Comparison of ENCODE assay signal across 8 cellular contexts in the genomic region with DNA sequence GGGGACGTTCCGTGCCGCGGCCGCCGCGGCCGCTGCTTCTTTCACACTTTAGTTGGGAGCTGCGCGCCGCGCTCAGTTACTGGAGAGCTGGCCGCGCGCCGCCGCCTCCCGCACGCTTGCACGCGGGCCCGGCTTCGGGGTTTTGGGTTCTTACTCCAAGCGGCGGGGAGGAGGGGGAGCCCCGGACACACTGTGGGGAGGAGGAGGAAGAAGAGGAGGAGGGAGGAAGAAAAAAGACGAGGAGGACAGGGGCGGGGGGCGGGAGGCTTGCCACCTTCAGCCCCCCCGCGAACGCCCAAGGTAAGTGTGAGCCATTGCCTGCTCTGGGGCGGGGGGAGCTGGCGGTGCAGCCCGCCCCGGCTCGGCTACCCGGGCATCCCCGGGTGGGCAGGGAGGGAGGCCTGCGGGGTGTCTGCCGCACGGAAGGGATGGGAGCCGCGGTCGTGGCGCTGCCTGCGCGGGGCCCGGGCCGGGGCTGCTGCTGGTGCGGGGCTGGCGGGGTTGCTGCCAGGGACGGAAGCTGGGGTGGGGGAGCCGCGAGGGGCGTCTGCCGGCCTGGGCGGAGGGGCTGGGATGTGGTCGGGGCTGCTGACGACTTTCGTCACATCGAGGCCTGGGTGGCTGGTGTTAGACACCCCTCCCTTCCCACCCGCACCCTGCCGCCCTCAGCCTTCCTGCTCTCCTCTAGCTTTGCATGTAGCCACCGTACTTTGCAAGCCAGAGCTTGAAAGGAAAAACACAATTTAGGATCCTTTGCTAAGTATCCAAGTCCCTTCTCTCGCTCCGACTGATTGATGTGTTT. TPM values are rescaled to one million over a fixed set of nuclear protein-coding genes. Genes with fewer than 3 reads are reported as not detected.
A peak's percentile ranks its signal among the peaks of the same experiment; 100 is the strongest.
DNase-seq lines count a peak whose midpoint lies in the region; ATAC-seq and TF ChIP-seq lines count a peak whose summit lies in the region.

No MANE protein-coding gene starts in this region.

- peak overlapping the region; percentile 93 for H3K4me3 Mint-ChIP-seq in natural killer cell treated with Interleukin-12 subunit alpha and Interleukin-12 subunit beta and Interleukin-15 and Interleukin-18, amount 100 ng/mL, for 72 hours

- peak overlapping the region; percentile 80 to 88 for H3K27ac Mint-ChIP-seq in natural killer cell treated with Interleukin-12 subunit alpha and Interleukin-12 subunit beta and Interleukin-15 and Interleukin-18, amount 100 ng/mL, for 72 hours

- H3K9me3 Mint-ChIP-seq in natural killer cell treated with Interleukin-12 subunit alpha and Interleukin-12 subunit beta and Interleukin-15 and Interleukin-18, amount 100 ng/mL, for 72 hours = no peaks in the 10 kb centered on the region

- ATAC-seq in GM18517 (IDR thresholded peaks at IDR 0.05; ENCODE audit: unreplicated experiment) = peak; percentile 32
- ATAC-seq in natural killer cell treated with Interleukin-12 subunit alpha and Interleukin-12 subunit beta and Interleukin-15 and Interleukin-18, amount 100 ng/mL, for 72 hours = peak; percentile 69 to 70

- intact Hi-C loops in esophagus muscularis mucosa (cut with DNase I) = loop anchor here (5.0 kb wide), 4 partner anchors 95 to 275 kb away; no protein-coding TSS in a partner anchor

- H3K9me3 ChIP-seq in esophagus muscularis mucosa = no peaks in the 10 kb centered on the region
- H3K9me3 ChIP-seq in tibial nerve = no peaks in the 10 kb centered on the region

- no peak for TF ChIP-seq POLR2A in esophagus muscularis mucosa (IDR thresholded peaks at IDR 0.05; ENCODE audit: low read depth)
- TF ChIP-seq POLR2A in tibial nerve (IDR thresholded peaks at IDR 0.05) = no peak

- TF ChIP-seq CTCF in 22Rv1 (IDR thresholded peaks at IDR 0.05) (no peak), esophagus muscularis mucosa (IDR thresholded peaks at IDR 0.05) (no peak), tibial nerve (IDR thresholded peaks at IDR 0.05) (no peak)

- peak overlapping the region; percentile 81 to 96 (median 94) for H3K4me3 ChIP-seq in esophagus muscularis mucosa
- H3K4me3 ChIP-seq in tibial nerve = peak overlapping the region; percentile 64 to 97 (median 77)

- peak; percentile 15 for DNase-seq in LoVo (ENCODE audit: low spot score)
- DNase-seq in activated CD8-positive, alpha-beta memory T cell treated with anti-CD3 and anti-CD28 coated beads, Interleukin-2, amount 50 U/mL, for 48 hours = peak; percentile 67
- DNase-seq in esophagus muscularis mucosa (ENCODE audit: extremely low spot score) = no peak
- DNase-seq in natural killer cell treated with Interleukin-12 subunit alpha and Interleukin-12 subunit beta and Interleukin-15 and Interleukin-18, amount 100 ng/mL, for 72 hours (ENCODE audit: low spot score) = peak; percentile 81
- DNase-seq in tibial nerve (ENCODE audit: low spot score in 2 of 2) = peak in 1 of 2 donors; percentile 17
- no peak for DNase-seq in NCI-H2107 (lab: John Stamatoyannopoulos, UW)

- WGBS in esophagus muscularis mucosa = under 1% methylated on average over 47 of the region's 67 CpGs
- 0 to 1% methylated on average over 41 to 59 of the region's 67 CpGs for WGBS in tibial nerve, 2 donors

- TF ChIP-seq EP300 in esophagus muscularis mucosa (IDR thresholded peaks at IDR 0.05) (no peak), tibial nerve (IDR thresholded peaks at IDR 0.05) (peak in 1 of 2 donors; percentile 97)

- H3K4me1 ChIP-seq in esophagus muscularis mucosa (peaks cover 31 to 50% (median 46%) of the 10 kb centered on the region in 4 donors), tibial nerve (peaks cover 0 to 35% (median 5%) of the 10 kb centered on the region in 4 donors)

- H3K27me3 Mint-ChIP-seq in natural killer cell treated with Interleukin-12 subunit alpha and Interleukin-12 subunit beta and Interleukin-15 and Interleukin-18, amount 100 ng/mL, for 72 hours = no peaks in the 10 kb centered on the region

- H3K27ac ChIP-seq in 22Rv1 (peak overlapping the region; percentile 63), esophagus muscularis mucosa (replicated peaks in 1 of 4) (peak overlapping the region; percentile 91 to 97 (median 92)), tibial nerve (peak overlapping the region; percentile 87 to 93 (median 90))

- no peaks in the 10 kb centered on the region for H3K36me3 Mint-ChIP-seq in natural killer cell treated with Interleukin-12 subunit alpha and Interleukin-12 subunit beta and Interleukin-15 and Interleukin-18, amount 100 ng/mL, for 72 hours

- H3K4me1 Mint-ChIP-seq in natural killer cell treated with Interleukin-12 subunit alpha and Interleukin-12 subunit beta and Interleukin-15 and Interleukin-18, amount 100 ng/mL, for 72 hours (ENCODE audit: low read depth in 2 of 2) = peaks cover 41 to 45% of the 10 kb centered on the region in 2 donors

- no peaks in the 10 kb centered on the region for H3K36me3 ChIP-seq in esophagus muscularis mucosa
- H3K36me3 ChIP-seq in tibial nerve = no peaks in the 10 kb centered on the region

- no peaks in the 10 kb centered on the region for H3K27me3 ChIP-seq in esophagus muscularis mucosa
- H3K27me3 ChIP-seq in tibial nerve = no peaks in the 10 kb centered on the region

RNA-seq across cellular contexts. Expression of gene C1orf21, which starts 0.4 kb away (rescaled TPM):
- total RNA-seq in esophagus muscularis mucosa (10 to 100 TPM; 39.5 to 91.7 (median 58.8) TPM), tibial nerve (10 to 100 TPM; 30.6 to 61.7 (median 43.0) TPM)
- 10 to 100 TPM; 18.0 to 28.3 TPM for total RNA-seq in natural killer cell treated with Interleukin-12 subunit alpha and Interleukin-12 subunit beta and Interleukin-15 and Interleukin-18, amount 100 ng/mL, for 72 hours

Comparison
In these comparisons a context has a peak if more than half of its experiments do, and no peak if none do; other contexts are left out.
1. DNase-seq: peak in LoVo (single experiment), activated CD8-positive, alpha-beta memory T cell treated with anti-CD3 and anti-CD28 coated beads, Interleukin-2, amount 50 U/mL, for 48 hours (single experiment) and natural killer cell treated with Interleukin-12 subunit alpha and Interleukin-12 subunit beta and Interleukin-15 and Interleukin-18, amount 100 ng/mL, for 72 hours (single experiment); none in esophagus muscularis mucosa (single experiment) and NCI-H2107 (single experiment).
2. Peak in every context shown above with its lines, with median percentiles within 50 percentile points of each other: H3K27ac ChIP-seq.